In genomic region chr10:132331956-132332749, GRCh38 we compare ENCODE assay signal across 8 cellular contexts. TPM values are rescaled to one million over a fixed set of nuclear protein-coding genes. Genes with fewer than 3 reads are reported as not detected.
DNase-seq lines count a peak whose midpoint lies in the region; ATAC-seq and TF ChIP-seq lines count a peak whose summit lies in the region.

LRRC27 (plus strand) TSS chr10:132332193; CDS start chr10:132333525, 1,332 bp downstream.

- no peaks in the 10 kb centered on the region for H3K36me3 ChIP-seq in left lung

- H3K27ac ChIP-seq in C4-2B: peak within 1 kb of the TSS; percentile 91
- peak within 1 kb of the TSS; percentile 82 to 88 for H3K27ac ChIP-seq in left lung

- no peaks in the 10 kb centered on the region for H3K9me3 ChIP-seq in left lung

- TF ChIP-seq CTCF in C4-2B (conservative IDR thresholded peaks at IDR 0.05) (no peak), left lung (IDR thresholded peaks at IDR 0.05) (no peak)

- ATAC-seq in GM19395 (IDR thresholded peaks at IDR 0.05; ENCODE audit: unreplicated experiment): peak; percentile 66
- peak; percentile 63 for ATAC-seq in HG03521 (IDR thresholded peaks at IDR 0.05; ENCODE audit: unreplicated experiment)
- ATAC-seq in left lung: peak; percentile 88

- peak within 1 kb of the TSS; percentile 92 to 95 for H3K4me3 ChIP-seq in left lung

- peaks cover 31 to 69% of the 10 kb centered on the region in 2 donors for H3K4me1 ChIP-seq in left lung

- H3K27me3 ChIP-seq in left lung: no peaks in the 10 kb centered on the region

- DNase-seq in NCI-H526 treated with DMSO at 0.1 percent for 48 hours (lab: John Stamatoyannopoulos, UW): peak; percentile 89
- peak; percentile 100 for DNase-seq in activated CD4-positive, alpha-beta T cell treated with anti-CD3 and anti-CD28 coated beads, Interleukin-2, amount 50 U/mL, for 1 hour
- peak; percentile 94 for DNase-seq in dedifferentiated amniotic fluid mesenchymal stem cell (ENCODE audit: extremely low spot score)
- peak; percentile 98 to 99 for DNase-seq in left lung
- DNase-seq in stimulated activated CD4-positive, alpha-beta T cell treated with anti-CD3 and anti-CD28 coated beads, Interleukin-2, amount 100 ng/mL, for 24 hours: peak; percentile 99

- intact Hi-C loops in left lung (cut with DNase I): no loop called here

RNA-seq across cellular contexts. Expression of gene LRRC27, which starts in this region (rescaled TPM):
- 10 to 100 TPM; 11.7 to 12.6 TPM for total RNA-seq in left lung

Comparison
In these comparisons a context has a peak if more than half of its experiments do, and no peak if none do; other contexts are left out.
1. Peak in every context shown above with its lines: DNase-seq, ATAC-seq, H3K4me3 ChIP-seq and H3K27ac ChIP-seq.